1 cellular context compared by ENCODE assay signal in the genomic region with DNA sequence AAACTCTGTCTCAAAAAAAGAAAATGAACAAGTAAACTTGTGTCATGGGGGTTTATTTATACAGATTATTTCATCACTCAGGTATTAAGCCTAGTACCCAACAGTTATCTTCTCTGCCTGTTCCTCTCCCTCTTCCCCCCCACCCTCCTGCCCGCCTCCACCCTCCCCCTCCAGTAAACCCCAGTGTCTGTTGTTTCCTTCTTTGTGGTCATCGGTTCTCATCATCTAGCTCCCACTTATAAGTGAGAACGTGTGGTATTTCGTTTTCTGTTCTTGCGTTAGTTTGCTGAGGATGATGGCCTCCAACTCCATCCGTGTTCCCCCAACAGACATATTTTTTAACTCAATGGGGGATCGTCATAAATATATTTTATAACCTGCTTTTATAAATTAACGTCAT.
A peak's percentile ranks its signal among the peaks of the same experiment; 100 is the strongest.
TF ChIP-seq lines count a peak whose summit lies in the region.

No MANE protein-coding gene starts in this region.

TF ChIP-seq in K562, 482 proteins besides CTCF, POLR2A, EP300 and RAD21:
- TF ChIP-seq, protein P1, sequence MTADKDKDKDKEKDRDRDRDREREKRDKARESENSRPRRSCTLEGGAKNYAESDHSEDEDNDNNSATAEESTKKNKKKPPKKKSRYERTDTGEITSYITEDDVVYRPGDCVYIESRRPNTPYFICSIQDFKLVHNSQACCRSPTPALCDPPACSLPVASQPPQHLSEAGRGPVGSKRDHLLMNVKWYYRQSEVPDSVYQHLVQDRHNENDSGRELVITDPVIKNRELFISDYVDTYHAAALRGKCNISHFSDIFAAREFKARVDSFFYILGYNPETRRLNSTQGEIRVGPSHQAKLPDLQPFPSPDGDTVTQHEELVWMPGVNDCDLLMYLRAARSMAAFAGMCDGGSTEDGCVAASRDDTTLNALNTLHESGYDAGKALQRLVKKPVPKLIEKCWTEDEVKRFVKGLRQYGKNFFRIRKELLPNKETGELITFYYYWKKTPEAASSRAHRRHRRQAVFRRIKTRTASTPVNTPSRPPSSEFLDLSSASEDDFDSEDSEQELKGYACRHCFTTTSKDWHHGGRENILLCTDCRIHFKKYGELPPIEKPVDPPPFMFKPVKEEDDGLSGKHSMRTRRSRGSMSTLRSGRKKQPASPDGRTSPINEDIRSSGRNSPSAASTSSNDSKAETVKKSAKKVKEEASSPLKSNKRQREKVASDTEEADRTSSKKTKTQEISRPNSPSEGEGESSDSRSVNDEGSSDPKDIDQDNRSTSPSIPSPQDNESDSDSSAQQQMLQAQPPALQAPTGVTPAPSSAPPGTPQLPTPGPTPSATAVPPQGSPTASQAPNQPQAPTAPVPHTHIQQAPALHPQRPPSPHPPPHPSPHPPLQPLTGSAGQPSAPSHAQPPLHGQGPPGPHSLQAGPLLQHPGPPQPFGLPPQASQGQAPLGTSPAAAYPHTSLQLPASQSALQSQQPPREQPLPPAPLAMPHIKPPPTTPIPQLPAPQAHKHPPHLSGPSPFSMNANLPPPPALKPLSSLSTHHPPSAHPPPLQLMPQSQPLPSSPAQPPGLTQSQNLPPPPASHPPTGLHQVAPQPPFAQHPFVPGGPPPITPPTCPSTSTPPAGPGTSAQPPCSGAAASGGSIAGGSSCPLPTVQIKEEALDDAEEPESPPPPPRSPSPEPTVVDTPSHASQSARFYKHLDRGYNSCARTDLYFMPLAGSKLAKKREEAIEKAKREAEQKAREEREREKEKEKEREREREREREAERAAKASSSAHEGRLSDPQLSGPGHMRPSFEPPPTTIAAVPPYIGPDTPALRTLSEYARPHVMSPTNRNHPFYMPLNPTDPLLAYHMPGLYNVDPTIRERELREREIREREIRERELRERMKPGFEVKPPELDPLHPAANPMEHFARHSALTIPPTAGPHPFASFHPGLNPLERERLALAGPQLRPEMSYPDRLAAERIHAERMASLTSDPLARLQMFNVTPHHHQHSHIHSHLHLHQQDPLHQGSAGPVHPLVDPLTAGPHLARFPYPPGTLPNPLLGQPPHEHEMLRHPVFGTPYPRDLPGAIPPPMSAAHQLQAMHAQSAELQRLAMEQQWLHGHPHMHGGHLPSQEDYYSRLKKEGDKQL (CRISPR knock-in tag; IDR thresholded peaks at IDR 0.05; ENCODE audit: borderline replicate concordance): no peak
- TF ChIP-seq, protein P2, sequence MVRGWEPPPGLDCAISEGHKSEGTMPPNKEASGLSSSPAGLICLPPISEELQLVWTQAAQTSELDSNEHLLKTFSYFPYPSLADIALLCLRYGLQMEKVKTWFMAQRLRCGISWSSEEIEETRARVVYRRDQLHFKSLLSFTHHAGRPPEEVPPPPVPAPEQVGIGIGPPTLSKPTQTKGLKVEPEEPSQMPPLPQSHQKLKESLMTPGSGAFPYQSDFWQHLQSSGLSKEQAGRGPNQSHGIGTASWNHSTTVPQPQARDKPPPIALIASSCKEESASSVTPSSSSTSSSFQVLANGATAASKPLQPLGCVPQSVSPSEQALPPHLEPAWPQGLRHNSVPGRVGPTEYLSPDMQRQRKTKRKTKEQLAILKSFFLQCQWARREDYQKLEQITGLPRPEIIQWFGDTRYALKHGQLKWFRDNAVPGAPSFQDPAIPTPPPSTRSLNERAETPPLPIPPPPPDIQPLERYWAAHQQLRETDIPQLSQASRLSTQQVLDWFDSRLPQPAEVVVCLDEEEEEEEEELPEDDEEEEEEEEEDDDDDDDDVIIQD (CRISPR knock-in tag; IDR thresholded peaks at IDR 0.05): no peak
- TF ChIP-seq, protein P3, sequence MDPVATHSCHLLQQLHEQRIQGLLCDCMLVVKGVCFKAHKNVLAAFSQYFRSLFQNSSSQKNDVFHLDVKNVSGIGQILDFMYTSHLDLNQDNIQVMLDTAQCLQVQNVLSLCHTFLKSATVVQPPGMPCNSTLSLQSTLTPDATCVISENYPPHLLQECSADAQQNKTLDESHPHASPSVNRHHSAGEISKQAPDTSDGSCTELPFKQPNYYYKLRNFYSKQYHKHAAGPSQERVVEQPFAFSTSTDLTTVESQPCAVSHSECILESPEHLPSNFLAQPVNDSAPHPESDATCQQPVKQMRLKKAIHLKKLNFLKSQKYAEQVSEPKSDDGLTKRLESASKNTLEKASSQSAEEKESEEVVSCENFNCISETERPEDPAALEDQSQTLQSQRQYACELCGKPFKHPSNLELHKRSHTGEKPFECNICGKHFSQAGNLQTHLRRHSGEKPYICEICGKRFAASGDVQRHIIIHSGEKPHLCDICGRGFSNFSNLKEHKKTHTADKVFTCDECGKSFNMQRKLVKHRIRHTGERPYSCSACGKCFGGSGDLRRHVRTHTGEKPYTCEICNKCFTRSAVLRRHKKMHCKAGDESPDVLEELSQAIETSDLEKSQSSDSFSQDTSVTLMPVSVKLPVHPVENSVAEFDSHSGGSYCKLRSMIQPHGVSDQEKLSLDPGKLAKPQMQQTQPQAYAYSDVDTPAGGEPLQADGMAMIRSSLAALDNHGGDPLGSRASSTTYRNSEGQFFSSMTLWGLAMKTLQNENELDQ (CRISPR knock-in tag; IDR thresholded peaks at IDR 0.05; ENCODE audit: borderline replicate concordance): no peak
- TF ChIP-seq, protein P4, sequence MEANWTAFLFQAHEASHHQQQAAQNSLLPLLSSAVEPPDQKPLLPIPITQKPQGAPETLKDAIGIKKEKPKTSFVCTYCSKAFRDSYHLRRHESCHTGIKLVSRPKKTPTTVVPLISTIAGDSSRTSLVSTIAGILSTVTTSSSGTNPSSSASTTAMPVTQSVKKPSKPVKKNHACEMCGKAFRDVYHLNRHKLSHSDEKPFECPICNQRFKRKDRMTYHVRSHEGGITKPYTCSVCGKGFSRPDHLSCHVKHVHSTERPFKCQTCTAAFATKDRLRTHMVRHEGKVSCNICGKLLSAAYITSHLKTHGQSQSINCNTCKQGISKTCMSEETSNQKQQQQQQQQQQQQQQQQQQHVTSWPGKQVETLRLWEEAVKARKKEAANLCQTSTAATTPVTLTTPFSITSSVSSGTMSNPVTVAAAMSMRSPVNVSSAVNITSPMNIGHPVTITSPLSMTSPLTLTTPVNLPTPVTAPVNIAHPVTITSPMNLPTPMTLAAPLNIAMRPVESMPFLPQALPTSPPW (CRISPR knock-in tag; IDR thresholded peaks at IDR 0.05): 0 out of 2 replicates have a peak, but pooled peaks have one; percentile 17
